Comparison of ENCODE assay signal across 1 cellular context in genomic region chr22:27327981-27328721, GRCh38.
TF ChIP-seq lines count a peak whose summit lies in the region.

No MANE protein-coding gene starts in this region.

TF ChIP-seq in K562, 482 proteins besides CTCF, POLR2A, EP300 and RAD21:
- TF ChIP-seq ATF1 (CRISPR knock-in tag; IDR thresholded peaks at IDR 0.05), result no peak
- no peak for TF ChIP-seq ATF1 (tag; IDR thresholded peaks at IDR 0.05)
- TF ChIP-seq, protein P1, sequence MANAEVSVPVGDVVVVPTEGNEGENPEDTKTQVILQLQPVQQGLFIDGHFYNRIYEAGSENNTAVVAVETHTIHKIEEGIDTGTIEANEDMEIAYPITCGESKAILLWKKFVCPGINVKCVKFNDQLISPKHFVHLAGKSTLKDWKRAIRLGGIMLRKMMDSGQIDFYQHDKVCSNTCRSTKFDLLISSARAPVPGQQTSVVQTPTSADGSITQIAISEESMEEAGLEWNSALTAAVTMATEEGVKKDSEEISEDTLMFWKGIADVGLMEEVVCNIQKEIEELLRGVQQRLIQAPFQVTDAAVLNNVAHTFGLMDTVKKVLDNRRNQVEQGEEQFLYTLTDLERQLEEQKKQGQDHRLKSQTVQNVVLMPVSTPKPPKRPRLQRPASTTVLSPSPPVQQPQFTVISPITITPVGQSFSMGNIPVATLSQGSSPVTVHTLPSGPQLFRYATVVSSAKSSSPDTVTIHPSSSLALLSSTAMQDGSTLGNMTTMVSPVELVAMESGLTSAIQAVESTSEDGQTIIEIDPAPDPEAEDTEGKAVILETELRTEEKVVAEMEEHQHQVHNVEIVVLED (CRISPR knock-in tag; IDR thresholded peaks at IDR 0.05), result no peak
- no peak for TF ChIP-seq FOXA1 (IDR thresholded peaks at IDR 0.05; ENCODE audit: borderline replicate concordance)
- peak; percentile 19 for TF ChIP-seq RBM25 (IDR thresholded peaks at IDR 0.05; ENCODE audit: low read depth, low read length, severe bottlenecking)
- TF ChIP-seq, protein P2, sequence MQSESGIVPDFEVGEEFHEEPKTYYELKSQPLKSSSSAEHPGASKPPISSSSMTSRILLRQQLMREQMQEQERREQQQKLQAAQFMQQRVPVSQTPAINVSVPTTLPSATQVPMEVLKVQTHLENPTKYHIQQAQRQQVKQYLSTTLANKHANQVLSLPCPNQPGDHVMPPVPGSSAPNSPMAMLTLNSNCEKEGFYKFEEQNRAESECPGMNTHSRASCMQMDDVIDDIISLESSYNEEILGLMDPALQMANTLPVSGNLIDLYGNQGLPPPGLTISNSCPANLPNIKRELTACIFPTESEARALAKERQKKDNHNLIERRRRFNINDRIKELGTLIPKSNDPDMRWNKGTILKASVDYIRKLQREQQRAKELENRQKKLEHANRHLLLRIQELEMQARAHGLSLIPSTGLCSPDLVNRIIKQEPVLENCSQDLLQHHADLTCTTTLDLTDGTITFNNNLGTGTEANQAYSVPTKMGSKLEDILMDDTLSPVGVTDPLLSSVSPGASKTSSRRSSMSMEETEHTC (IDR thresholded peaks at IDR 0.05), result no peak
- TF ChIP-seq ZNF444 (CRISPR knock-in tag; IDR thresholded peaks at IDR 0.05), result no peak
- no peak for TF ChIP-seq TEAD4 (IDR thresholded peaks at IDR 0.05; ENCODE audit: low read length)
- no peak for TF ChIP-seq TEAD4 (CRISPR knock-in tag; IDR thresholded peaks at IDR 0.05; ENCODE audit: borderline replicate concordance)
- TF ChIP-seq PHB (CRISPR knock-in tag; IDR thresholded peaks at IDR 0.05), result no peak
